Comparison of ENCODE assay signal across 8 cellular contexts in genomic region chr4:56978750-56979303, GRCh38. TPM values are rescaled to one million over a fixed set of nuclear protein-coding genes. Genes with fewer than 3 reads are reported as not detected.
DNase-seq lines count a peak whose midpoint lies in the region; ATAC-seq and TF ChIP-seq lines count a peak whose summit lies in the region.

Gene POLR2B (plus strand): TSS chr4:56978896. CDS start chr4:56978986, 90 bp downstream.

- TF ChIP-seq CTCF in right atrium auricular region (IDR thresholded peaks at IDR 0.05) (no peak), vagina (IDR thresholded peaks at IDR 0.05) (no peak)

- peak; percentile 41 for ATAC-seq in HG02884 (IDR thresholded peaks at IDR 0.05; ENCODE audit: unreplicated experiment)

- H3K4me3 ChIP-seq in right atrium auricular region (peak within 1 kb of the TSS; percentile 82 to 98), vagina (peak within 1 kb of the TSS; percentile 75 to 82)

- TF ChIP-seq POLR2A in GM15510 (IDR thresholded peaks at IDR 0.05; ENCODE audit: borderline replicate concordance, extremely low read depth, insufficient read length): peak; percentile 86
- TF ChIP-seq POLR2A in vagina (IDR thresholded peaks at IDR 0.05): peak in 1 of 2 donors; percentile 60

- H3K27ac ChIP-seq in angular gyrus (ENCODE audit: low read depth, low read length) (peak within 1 kb of the TSS; percentile 82), right atrium auricular region (peak within 1 kb of the TSS; percentile 92 to 95), vagina (peak within 1 kb of the TSS; percentile 91)

- H3K9me3 ChIP-seq in right atrium auricular region: no peaks in the 10 kb centered on the region
- no peaks in the 10 kb centered on the region for H3K9me3 ChIP-seq in vagina

- H3K27me3 ChIP-seq in right atrium auricular region (no peaks in the 10 kb centered on the region), vagina (no peaks in the 10 kb centered on the region)

- DNase-seq in NCI-H1694 (lab: John Stamatoyannopoulos, UW) (peak; percentile 75), T-helper 2 cell (peak; percentile 53 to 92 (median 76)), right atrium auricular region (ENCODE audit: low spot score) (peak; percentile 95), putamen (ENCODE audit: low spot score) (peak; percentile 96), vagina (ENCODE audit: extremely low spot score in 2 of 2) (peak; percentile 90 to 97)

- H3K4me1 ChIP-seq in right atrium auricular region (peaks cover 0 to 62% of the 10 kb centered on the region in 2 donors), vagina (peaks cover 71% of the 10 kb centered on the region)

- H3K36me3 ChIP-seq in right atrium auricular region (peaks cover 8% of the 10 kb centered on the region), vagina (peaks cover 0 to 9% of the 10 kb centered on the region in 2 donors)

- intact Hi-C loops in vagina (cut with DNase I): loop anchor here (5.0 kb wide), 1 partner anchor 72 kb away; the partner anchor contains the start of gene REST

RNA-seq across cellular contexts. Expression of gene POLR2B, which starts in this region (rescaled TPM):
- total RNA-seq in right atrium auricular region (10 to 100 TPM; 55.3 to 56.2 TPM), vagina (56.5 TPM)

Comparison
In these comparisons a context has a peak if more than half of its experiments do, and no peak if none do; other contexts are left out.
1. Peak in every context shown above with its lines: DNase-seq, ATAC-seq, H3K4me3 ChIP-seq and H3K27ac ChIP-seq.